1 cellular context compared by ENCODE assay signal in genomic region chr2:175883586-175884194, GRCh38.
TF ChIP-seq lines count a peak whose summit lies in the region.

No MANE protein-coding gene starts in this region.

TF ChIP-seq in WTC11, 78 proteins besides CTCF, POLR2A, EP300 and RAD21 (continued from another document):
- TF ChIP-seq AR (CRISPR knock-in tag; IDR thresholded peaks at IDR 0.05) = no peak
- TF ChIP-seq ESRRA (CRISPR knock-in tag; IDR thresholded peaks at IDR 0.05; ENCODE audit: borderline replicate concordance) = no peak
- TF ChIP-seq ZMAT4 (CRISPR knock-in tag; IDR thresholded peaks at IDR 0.05) = no peak
- TF ChIP-seq CREB1 (CRISPR knock-in tag; IDR thresholded peaks at IDR 0.05) = no peak
- no peak for TF ChIP-seq KAT7 (CRISPR knock-in tag; IDR thresholded peaks at IDR 0.05; ENCODE audit: borderline replicate concordance)
